ENCODE assay signal across 23 cellular contexts in the genomic region with DNA sequence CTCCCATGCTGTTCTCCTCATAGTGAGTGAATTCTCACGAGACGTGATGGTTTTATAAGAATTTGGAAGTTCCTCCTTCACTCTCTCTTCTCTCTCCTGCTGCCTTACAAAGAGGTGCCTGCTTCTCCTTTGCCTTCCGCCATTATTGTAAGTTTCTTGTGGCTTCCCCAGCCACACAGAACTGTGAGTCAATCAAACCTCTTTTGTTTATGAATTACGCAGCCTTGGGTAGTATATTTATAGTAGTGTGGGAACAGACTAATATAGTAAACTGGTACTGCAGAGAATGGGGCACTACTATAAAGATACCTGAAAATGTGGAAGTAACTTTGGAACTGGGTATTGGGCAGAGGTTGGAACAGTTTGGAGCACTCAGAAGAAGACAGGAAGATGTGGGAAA. TPM values are rescaled to one million over a fixed set of nuclear protein-coding genes. Genes with fewer than 3 reads are reported as not detected.
DNase-seq lines count a peak whose midpoint lies in the region; ATAC-seq, FAIRE-seq and TF ChIP-seq lines count a peak whose summit lies in the region.
"Had no signal": no experiment of that assay in that cellular context is flagged by ENCODE, and none has a peak within 500 bp of the region (broad histone marks: within the 10 kb centered on the region; RNA-seq: fewer than 3 reads in every experiment).

No MANE protein-coding gene starts in this region.

- H2AFZ ChIP-seq in GM12878 (ENCODE audit: control insufficient read depth, low read depth, low read length) (no peak overlapping the region), mesenchymal stem cell (ENCODE audit: low read depth, low read length) (no peak overlapping the region)

- H3K36me3 ChIP-seq in GM12878 (ENCODE audit: control insufficient read depth in 2 of 2, insufficient read depth in 2 of 2, low read length in 1 of 2) (no peaks in the 10 kb centered on the region), mesenchymal stem cell (ENCODE audit: control insufficient read depth in 1 of 2, insufficient read depth in 2 of 2, low read depth in 1 of 2, low read length in 2 of 2) (no peaks in the 10 kb centered on the region)

- H2BK120ac ChIP-seq in mesenchymal stem cell (ENCODE audit: low read depth, low read length), result no peak overlapping the region

- no peaks in the 10 kb centered on the region for H3K27me3 Mint-ChIP-seq in activated T-cell treated with anti-CD3 and anti-CD28 coated beads, Interleukin-2, amount 50 U/mL, for 4 hours (ENCODE audit: low read depth)
- H3K27me3 Mint-ChIP-seq: CD4-positive, alpha-beta memory T cell had no signal

- H3K4me2 ChIP-seq in GM12878 (ENCODE audit: control insufficient read depth, insufficient read depth) (no peak overlapping the region), mesenchymal stem cell (ENCODE audit: low read length, poor library complexity, severe bottlenecking) (no peak overlapping the region)

- peaks cover 4% of the 10 kb centered on the region for H3K4me1 Mint-ChIP-seq in activated T-cell treated with anti-CD3 and anti-CD28 coated beads, Interleukin-2, amount 50 U/mL, for 4 hours (ENCODE audit: low read depth)

- SMC1A ChIA-PET in GM12878 (lab: Charles Lee; ENCODE audit: uncharacterized antibody, unreplicated experiment), result no interaction called here

- H3K23ac ChIP-seq in mesenchymal stem cell (ENCODE audit: low read length in 2 of 2), result no peak overlapping the region

- H3K27me3 ChIP-seq in GM12878 (replicated peaks in 1 of 2; ENCODE audit: control insufficient read depth in 2 of 2, insufficient read depth in 2 of 2, low read length in 1 of 2), result no peaks in the 10 kb centered on the region
- H3K27me3 ChIP-seq in mesenchymal stem cell (ENCODE audit: control insufficient read depth in 1 of 2, insufficient read depth in 1 of 2, low read length in 2 of 2), result peaks cover 0 to 23% of the 10 kb centered on the region in 2 experiments

- FAIRE-seq in GM12878 (lab: Jason Lieb, UNC), result peak; percentile 13
- FAIRE-seq: GM12891, H54 had no signal

- H2BK15ac ChIP-seq in mesenchymal stem cell (ENCODE audit: low read depth, poor library complexity, severe bottlenecking), result no peak overlapping the region

- no peak for TF ChIP-seq POLR2A in GM12878 (IDR thresholded peaks at IDR 0.05; ENCODE audit: low read depth, low read length)

- H3K79me2 ChIP-seq in GM12878 (ENCODE audit: control insufficient read depth, insufficient read depth, low read length), result no peaks in the 10 kb centered on the region

- H3K4me3 ChIP-seq in GM12878 (no peak overlapping the region), mesenchymal stem cell (ENCODE audit: insufficient read depth in 1 of 2, low read depth in 1 of 2, low read length in 2 of 2) (no peak overlapping the region)

- no peak overlapping the region for H3K27ac ChIP-seq in GM12878 (ENCODE audit: control insufficient read depth, insufficient read depth)
- no peak overlapping the region for H3K27ac ChIP-seq in mesenchymal stem cell (ENCODE audit: low read length, poor library complexity, severe bottlenecking)
- H3K27ac ChIP-seq: 22Rv1, KMS-11 had no signal

- no peak overlapping the region for H3K4me3 Mint-ChIP-seq in activated T-cell treated with anti-CD3 and anti-CD28 coated beads, Interleukin-2, amount 50 U/mL, for 4 hours
- H3K4me3 Mint-ChIP-seq: HFFc6 had no signal

- no peaks in the 10 kb centered on the region for H3K79me1 ChIP-seq in mesenchymal stem cell (replicated peaks; ENCODE audit: low read length, poor library complexity, severe bottlenecking)

- H4K20me1 ChIP-seq in GM12878 (ENCODE audit: control insufficient read depth, insufficient read depth), result no peaks in the 10 kb centered on the region

- H2BK5ac ChIP-seq in mesenchymal stem cell (ENCODE audit: low read depth, low read length, poor library complexity, severe bottlenecking), result no peak overlapping the region

- ATAC-seq in GM12878 (no peak; the same call in 2 of the 3 replicates), HG03025 (IDR thresholded peaks at IDR 0.05; ENCODE audit: low FRiP score, unreplicated experiment) (no peak)
- no peak for ATAC-seq in activated T-cell treated with anti-CD3 and anti-CD28 coated beads, Interleukin-2, amount 50 U/mL, for 4 hours
- ATAC-seq: SK-N-SH treated with all-trans-retinoic acid at 6 μM for 48 hours had no signal

- no peak overlapping the region for H2BK12ac ChIP-seq in mesenchymal stem cell (ENCODE audit: low read length in 2 of 2)

- H3K18ac ChIP-seq in mesenchymal stem cell (ENCODE audit: low read depth in 1 of 2, low read length in 2 of 2), result no peak overlapping the region

- 48% methylated on average over 4 of the region's 4 CpGs for WGBS in GM12878 (ENCODE audit: insufficient coverage, insufficient replicate concordance, low lambda C conversion rate, missing lambda C conversion rate)
- 84% methylated on average over 2 of the region's 4 CpGs for WGBS in mesenchymal stem cell

- TF ChIP-seq RAD21 in GM12878 (IDR thresholded peaks at IDR 0.05; ENCODE audit: insufficient read depth, low read depth, low read length), result no peak

- H2AK5ac ChIP-seq in mesenchymal stem cell (ENCODE audit: low read length, severe bottlenecking), result no peak overlapping the region

- RAD21 ChIA-PET in GM12878 (lab: Charles Lee; ENCODE audit: unreplicated experiment), result no interaction called here

- no peak for TF ChIP-seq EP300 in GM12878 (IDR thresholded peaks at IDR 0.05; ENCODE audit: borderline replicate concordance in 1 of 2, control insufficient read depth in 1 of 2, low read depth in 2 of 2, low read length in 2 of 2)

- H3K4ac ChIP-seq in mesenchymal stem cell (ENCODE audit: low read depth in 1 of 2, low read length in 2 of 2), result no peak overlapping the region

- peak; percentile 20 for DNase-seq in SIG-M5 treated with dmso at 0.1 percent for 504 hours (lab: John Stamatoyannopoulos, UW; ENCODE audit: unreplicated experiment)
- DNase-seq in SIG-M5 (lab: John Stamatoyannopoulos, UW), result no peak
- peak; percentile 8 to 49 for DNase-seq in NOMO-1 (lab: John Stamatoyannopoulos, UW; ENCODE audit: unreplicated experiment in 2 of 2)
- no peak for DNase-seq in GM12878 (ENCODE audit: low read depth, low spot score)
- no peak for DNase-seq in mesenchymal stem cell
- DNase-seq in activated T-cell treated with anti-CD3 and anti-CD28 coated beads, Interleukin-2, amount 50 U/mL, for 4 hours, result no peak
- DNase-seq in NCI-H345 (lab: John Stamatoyannopoulos, UW), result no peak
- DNase-seq: CD4-positive, alpha-beta memory T cell; HFFc6; NCI-H1105 treated with DMSO at 0.1 percent for 48 hours; NCI-H1694; NCI-H2081 treated with DMSO at 0.1 percent for 48 hours; NCI-H524 treated with DMSO at 0.1 percent for 48 hours; OCI-M1; Right ventricle myocardium superior; T-helper 1 cell had no signal

- H3K9me3 ChIP-seq in GM12878 (replicated peaks; ENCODE audit: control insufficient read depth, insufficient read depth, low read length) (peaks cover 2% of the 10 kb centered on the region; the same call in 2 of the 3 replicates), mesenchymal stem cell (ENCODE audit: control insufficient read depth, low read length) (peaks cover 25% of the 10 kb centered on the region)

- H3K4me1 ChIP-seq in GM12878 (ENCODE audit: control insufficient read depth, insufficient read depth, low read length), result no peaks in the 10 kb centered on the region
- H3K4me1 ChIP-seq in mesenchymal stem cell (ENCODE audit: control insufficient read depth, insufficient read depth, low read depth, low read length), result no peaks in the 10 kb centered on the region

- CTCF ChIA-PET in GM12878 (lab: Yijun Ruan, JAX), result no interaction called here

- H3K36me3 Mint-ChIP-seq in activated T-cell treated with anti-CD3 and anti-CD28 coated beads, Interleukin-2, amount 50 U/mL, for 4 hours (ENCODE audit: insufficient read depth), result no peaks in the 10 kb centered on the region
- H3K36me3 Mint-ChIP-seq: CD4-positive, alpha-beta memory T cell had no signal

- TF ChIP-seq CTCF in GM12878 (IDR thresholded peaks at IDR 0.05 in 2 of 3, conservative IDR thresholded peaks at IDR 0.05 in 1 of 3; ENCODE audit: control insufficient read depth in 2 of 3, extremely low read depth in 1 of 3, insufficient read depth in 1 of 3, low read depth in 3 of 3, low read length in 3 of 3), result no peak

- H4K91ac ChIP-seq in mesenchymal stem cell (ENCODE audit: low read length), result no peak overlapping the region

- POLR2A ChIA-PET in GM12878 (lab: Charles Lee), result no interaction called here

- intact Hi-C loops in GM12878 (cut with micrococcal nuclease; ENCODE audit: unreplicated experiment), result no loop called here

- H3K9me3 Mint-ChIP-seq in activated T-cell treated with anti-CD3 and anti-CD28 coated beads, Interleukin-2, amount 50 U/mL, for 4 hours, result peaks cover 5% of the 10 kb centered on the region
- H3K9me3 Mint-ChIP-seq: HFFc6 had no signal

- BruUV-seq in GM12878 (replicated peaks; lab: Mats Ljungman, UMichigan), result no TSS peak

- in situ Hi-C loops in GM12878 (cut with MboI), result no loop called here

- H4K8ac ChIP-seq in mesenchymal stem cell (ENCODE audit: low read length), result no peak overlapping the region

- H3K9ac ChIP-seq in GM12878 (ENCODE audit: control insufficient read depth, insufficient read depth, low read length) (no peak overlapping the region), mesenchymal stem cell (ENCODE audit: low read length) (no peak overlapping the region)
- H3K9ac ChIP-seq: KMS-11 had no signal

- H3K14ac ChIP-seq in mesenchymal stem cell (ENCODE audit: low read length in 2 of 2), result no peak overlapping the region

RNA-seq across cellular contexts. Expression of gene CTAG2, which starts 7.8 kb away (rescaled TPM):
- total RNA-seq in GM12878 (2013; cell fraction: nucleolus; rRNA removed), result not detected in 2 replicates
- total RNA-seq in GM12878 (2014; rRNA removed) (not detected in 2 replicates), GM12878 (2014; rRNA removed; fragmentation: Illumina TruSeq; extraction: Trizol) (not detected in 2 replicates), GM12878 (2021) (not detected in 2 replicates)
- polyA plus RNA-seq in GM12878 (2011; ENCODE audit: low read depth), result not detected
- polyA plus RNA-seq in GM12878 (2011; rRNA removed) (0.35 and 0.73 TPM in 2 replicates), GM12878 (2014; fragmentation: Illumina TruSeq; extraction: Trizol) (not detected in 2 replicates), GM12878 (2014; fragmentation: Nextera tagmentation; extraction: Ambion mirVana) (not detected), GM12878 (2014; rRNA removed) (not detected in 2 replicates), GM12878 (2016; fragmentation: Nextera tagmentation; extraction: Ambion mirVana) (not detected)
- polyA plus RNA-seq in GM12878 (2011; cell fraction: cytosol; rRNA removed), result 1.3 and 2.1 TPM in 2 replicates
- 0.79 and 0.95 TPM in 2 replicates for polyA plus RNA-seq in GM12878 (2011; cell fraction: nucleus; rRNA removed)
- not detected in 2 replicates for polyA plus RNA-seq in GM12878 (2012)
- polyA minus RNA-seq in GM12878 (2011; rRNA and poly(A)+ RNA removed), result 0.59 and 0.82 TPM in 2 replicates
- not detected in 2 replicates for polyA minus RNA-seq in GM12878 (2011; cell fraction: cytosol; rRNA and poly(A)+ RNA removed)
- not detected in 2 replicates for polyA minus RNA-seq in GM12878 (2011; cell fraction: nucleus; rRNA and poly(A)+ RNA removed)
- polyA plus RNA-seq in mesenchymal stem cell (2013, experiment 1 of 2), result not detected
- polyA plus RNA-seq in mesenchymal stem cell (2013, experiment 2 of 2), result not detected
- total RNA-seq in activated T-cell treated with anti-CD3 and anti-CD28 coated beads, Interleukin-2, amount 50 U/mL, for 4 hours, result 1 to 10 TPM in 1 of 3 donors, not detected in 2; 6.1 TPM
- total RNA-seq: CD4-positive, alpha-beta memory T cell; HFFc6; Right ventricle myocardium superior had no signal
- polyA plus RNA-seq: AG04450; CD4-positive, alpha-beta memory T cell had no signal

RNA-seq across cellular contexts. Expression of gene CTAG1B, which starts 42.1 kb away (rescaled TPM):
- not detected in 2 replicates for total RNA-seq in GM12878 (2013; cell fraction: nucleolus; rRNA removed)
- total RNA-seq in GM12878 (2014; rRNA removed), result not detected in 2 replicates
- total RNA-seq in GM12878 (2014; rRNA removed; fragmentation: Illumina TruSeq; extraction: Trizol), result not detected in 2 replicates
- total RNA-seq in GM12878 (2021), result not detected in 2 replicates
- not detected for polyA plus RNA-seq in GM12878 (2011; ENCODE audit: low read depth)
- polyA plus RNA-seq in GM12878 (2011; rRNA removed), result not detected in 2 replicates
- polyA plus RNA-seq in GM12878 (2011; cell fraction: cytosol; rRNA removed), result not detected in 2 replicates
- polyA plus RNA-seq in GM12878 (2011; cell fraction: nucleus; rRNA removed), result not detected in 2 replicates
- polyA plus RNA-seq in GM12878 (2012), result not detected in 2 replicates
- not detected in 2 replicates for polyA plus RNA-seq in GM12878 (2014; fragmentation: Illumina TruSeq; extraction: Trizol)
- polyA plus RNA-seq in GM12878 (2014; fragmentation: Nextera tagmentation; extraction: Ambion mirVana), result not detected
- polyA plus RNA-seq in GM12878 (2014; rRNA removed), result not detected in 2 replicates
- not detected for polyA plus RNA-seq in GM12878 (2016; fragmentation: Nextera tagmentation; extraction: Ambion mirVana)
- not detected in 2 replicates for polyA minus RNA-seq in GM12878 (2011; rRNA and poly(A)+ RNA removed)
- polyA minus RNA-seq in GM12878 (2011; cell fraction: cytosol; rRNA and poly(A)+ RNA removed), result not detected in 2 replicates
- polyA minus RNA-seq in GM12878 (2011; cell fraction: nucleus; rRNA and poly(A)+ RNA removed), result not detected in 2 replicates
- not detected for polyA plus RNA-seq in mesenchymal stem cell (2013, experiment 1 of 2)
- polyA plus RNA-seq in mesenchymal stem cell (2013, experiment 2 of 2), result not detected
- total RNA-seq in activated T-cell treated with anti-CD3 and anti-CD28 coated beads, Interleukin-2, amount 50 U/mL, for 4 hours, result not detected
- total RNA-seq: CD4-positive, alpha-beta memory T cell; HFFc6; Right ventricle myocardium superior had no signal
- polyA plus RNA-seq: AG04450; CD4-positive, alpha-beta memory T cell had no signal

Comparison
In these comparisons a context has a peak if more than half of its experiments do, and no peak if none do; other contexts are left out.
1. DNase-seq: peak in SIG-M5 treated with dmso at 0.1 percent for 504 hours (single experiment) and NOMO-1 (2 of 2); none in SIG-M5 (single experiment), GM12878 (single experiment), mesenchymal stem cell (single experiment), activated T-cell treated with anti-CD3 and anti-CD28 coated beads, Interleukin-2, amount 50 U/mL, for 4 hours (single experiment) and NCI-H345 (single experiment).